ENCODE assay signal across 29 cellular contexts in the genomic region with DNA sequence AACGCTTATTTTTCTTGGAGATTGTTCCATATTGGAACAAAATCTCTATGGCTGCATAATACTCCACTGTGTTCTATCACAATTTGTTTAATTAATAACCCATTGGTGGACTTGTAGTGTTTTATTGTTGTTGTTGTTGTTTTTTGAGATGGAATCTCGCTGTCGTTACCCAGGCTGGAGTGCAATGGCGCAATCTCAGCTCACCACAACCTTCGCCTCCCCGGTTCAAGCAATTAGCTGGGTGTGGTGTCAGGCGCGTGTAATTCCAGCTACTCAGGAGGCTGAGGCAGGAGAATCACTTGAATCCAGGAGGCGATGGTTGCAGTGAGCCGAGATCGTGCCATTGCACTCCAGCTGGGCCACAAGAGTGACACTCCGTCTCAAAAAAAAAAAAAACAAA.
"Had no signal": no experiment of that assay in that cellular context is flagged by ENCODE, and none has a peak within 500 bp of the region (broad histone marks: within the 10 kb centered on the region; RNA-seq: fewer than 3 reads in every experiment).

No MANE protein-coding gene starts in this region.

- DNase-seq: activated CD4-positive, alpha-beta memory T cell treated with anti-CD3 and anti-CD28 coated beads, Interleukin-2, amount 10 ng/mL, durations not matched to agents 7 days and 5 days; activated CD4-positive, alpha-beta T cell treated with anti-CD3 and anti-CD28 coated beads for 48 hours; activated CD8-positive, alpha-beta memory T cell treated with anti-CD3 and anti-CD28 coated beads, Interleukin-2, amount 50 U/mL, for 48 hours; activated gamma-delta T cell; activated naive CD4-positive, alpha-beta T cell treated with anti-CD3 and anti-CD28 coated beads, Interleukin-2, amount 10 ng/mL, durations not matched to agents 7 days and 5 days; activated naive CD8-positive, alpha-beta T cell treated with anti-CD3 and anti-CD28 coated beads, Interleukin-2, amount 10 ng/mL, durations not matched to agents 7 days and 5 days; activated T-cell treated with anti-CD3 and anti-CD28 coated beads, Interleukin-2, amount 50 U/mL, for 24 hours; cortex of kidney; effector memory CD8-positive, alpha-beta T cell; foreskin keratinocyte; heart left ventricle; kidney glomerular epithelial cell; left lung; lower lobe of right lung; mesenchymal stem cell; ovary; right lobe of liver; stimulated activated CD4-positive, alpha-beta T cell treated with anti-CD3 and anti-CD28 coated beads, Interleukin-12 subunit alpha, Interleukin-12 subunit beta, amount 100 ng/mL, for 4 hours; stimulated activated CD4-positive, alpha-beta T cell treated with anti-CD3 and anti-CD28 coated beads, Interleukin-4, amount 100 ng/mL, for 1 hour; stimulated activated naive CD8-positive, alpha-beta T cell treated with anti-CD3 and anti-CD28 coated beads, Interleukin-15, Interleukin-2, amounts not matched to agents 100 U/mL and 50 U/mL, for 24 hours; T-helper 1 cell; testis; upper lobe of left lung had no signal

- H3K4me3 ChIP-seq: ascending aorta, cardiac muscle cell, esophagus muscularis mucosa, heart left ventricle, left lung, lower lobe of right lung, ovary, right lobe of liver, testis, upper lobe of left lung, vagina had no signal

- H3K27ac ChIP-seq: ascending aorta, cardiac muscle cell, esophagus muscularis mucosa, foreskin keratinocyte, heart left ventricle, left lung, lower lobe of right lung, ovary, right lobe of liver, testis, upper lobe of left lung, vagina, VCaP had no signal

- ATAC-seq: activated CD4-positive, CD25-positive, alpha-beta regulatory T cell treated with anti-CD3 and anti-CD28 coated beads, Interleukin-2, amount 50 U/mL, for 24 hours; effector memory CD8-positive, alpha-beta T cell; foreskin keratinocyte; heart left ventricle; left lung; lower lobe of right lung; right lobe of liver; stimulated activated naive CD8-positive, alpha-beta T cell treated with anti-CD3 and anti-CD28 coated beads, Interleukin-15, Interleukin-2, amounts not matched to agents 100 U/mL and 50 U/mL, for 24 hours had no signal

- H3K27me3 ChIP-seq: ascending aorta, cardiac muscle cell, esophagus muscularis mucosa, foreskin keratinocyte, heart left ventricle, left lung, ovary, right lobe of liver, testis, upper lobe of left lung, vagina had no signal

- H3K36me3 ChIP-seq: ascending aorta, cardiac muscle cell, esophagus muscularis mucosa, heart left ventricle, left lung, lower lobe of right lung, ovary, right lobe of liver, upper lobe of left lung, vagina had no signal

- H3K4me1 ChIP-seq: right lobe of liver, testis had no signal

- H3K9me3 ChIP-seq: ascending aorta, esophagus muscularis mucosa, heart left ventricle, left lung, lower lobe of right lung, ovary, right lobe of liver, testis, upper lobe of left lung, vagina had no signal
